8 cellular contexts compared by ENCODE assay signal in the genomic region with DNA sequence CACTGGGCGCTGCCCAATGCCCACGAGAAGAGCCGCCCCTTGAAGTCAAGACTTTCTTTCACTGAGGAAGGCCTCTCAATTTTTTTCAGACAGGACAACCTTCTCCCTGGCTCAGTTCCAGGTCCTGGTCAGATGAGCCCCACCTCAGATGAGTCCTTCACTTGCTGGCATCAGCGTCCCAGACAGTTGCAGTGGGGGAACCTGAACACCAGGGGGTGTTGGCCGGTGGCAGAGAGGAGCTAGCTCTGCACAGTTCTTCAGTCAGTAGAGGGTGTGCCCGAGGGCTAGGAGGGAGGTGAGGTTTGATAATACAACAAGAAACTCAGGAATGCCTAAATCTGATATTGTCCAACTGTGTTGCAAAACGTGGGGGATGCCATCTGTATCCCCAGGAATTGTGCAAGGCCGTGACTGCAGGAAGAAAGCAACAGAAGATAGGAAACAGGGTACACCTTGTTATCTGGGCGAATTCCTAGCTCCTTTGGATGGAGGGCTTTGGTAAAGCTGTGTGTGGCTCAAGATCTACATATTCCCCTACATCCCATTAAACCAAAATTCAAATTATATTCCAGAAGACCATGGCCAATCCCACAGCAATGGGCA. TPM values are rescaled to one million over a fixed set of nuclear protein-coding genes. Genes with fewer than 3 reads are reported as not detected.
DNase-seq lines count a peak whose midpoint lies in the region; ATAC-seq, FAIRE-seq and TF ChIP-seq lines count a peak whose summit lies in the region.

No MANE protein-coding gene starts in this region.

- H3K27ac Mint-ChIP-seq in activated CD8-positive, alpha-beta memory T cell treated with anti-CD3 and anti-CD28 coated beads, Interleukin-2, amount 10 ng/mL, durations not matched to agents 7 days and 5 days, result peak overlapping the region; percentile 87
- H3K27ac Mint-ChIP-seq in mesothelial cell of epicardium, result no peak overlapping the region

- H3K27me3 ChIP-seq in esophagus squamous epithelium (no peaks in the 10 kb centered on the region), psoas muscle (ENCODE audit: insufficient read depth in 3 of 3, low read length in 2 of 3) (no peaks in the 10 kb centered on the region)

- H3K36me3 Mint-ChIP-seq in activated CD8-positive, alpha-beta memory T cell treated with anti-CD3 and anti-CD28 coated beads, Interleukin-2, amount 10 ng/mL, durations not matched to agents 7 days and 5 days, result peaks cover 24% of the 10 kb centered on the region
- no peaks in the 10 kb centered on the region for H3K36me3 Mint-ChIP-seq in mesothelial cell of epicardium

- TF ChIP-seq CTCF in NB4 (IDR thresholded peaks at IDR 0.05; ENCODE audit: low read depth, low read length) (peak; percentile 63), esophagus squamous epithelium (IDR thresholded peaks at IDR 0.05) (peak; percentile 47 to 82 (median 65)), psoas muscle (IDR thresholded peaks at IDR 0.05) (peak; percentile 27), mesothelial cell of epicardium (IDR thresholded peaks at IDR 0.05; ENCODE audit: unreplicated experiment) (no peak)

- H3K4me1 Mint-ChIP-seq in activated CD8-positive, alpha-beta memory T cell treated with anti-CD3 and anti-CD28 coated beads, Interleukin-2, amount 10 ng/mL, durations not matched to agents 7 days and 5 days, result peaks cover 61% of the 10 kb centered on the region
- H3K4me1 Mint-ChIP-seq in mesothelial cell of epicardium, result peaks cover under 1% of the 10 kb centered on the region

- CTCF ChIA-PET in activated CD8-positive, alpha-beta memory T cell treated with anti-CD3 and anti-CD28 coated beads, Interleukin-2, amount 10 ng/mL, durations not matched to agents 7 days and 5 days (lab: Charles Lee), result interaction anchor here (0.6 to 6.9 kb wide), 34 partner anchors 9 to 326 kb away, joined by 3 to 186 read pairs (median 5); partner anchors contain the start of genes CCR1, CCR2 and CCR5

- WGBS in esophagus squamous epithelium, 2 donors, result 67 to 71% methylated on average over 7 to 8 of the region's 9 CpGs
- WGBS in psoas muscle, 3 donors, result 59 to 65% (median 62%) methylated on average over 9 of the region's 9 CpGs

- H3K36me3 ChIP-seq in esophagus squamous epithelium (no peaks in the 10 kb centered on the region), psoas muscle (ENCODE audit: insufficient read depth in 1 of 2, low read depth in 1 of 2) (no peaks in the 10 kb centered on the region)

- DNase-seq in 8988T, result peak; percentile 49
- DNase-seq in GM18507 (ENCODE audit: extremely low spot score, insufficient read length, low read depth), result no peak
- peak; percentile 73 for DNase-seq in NB4 (ENCODE audit: low read depth)
- peak; percentile 92 for DNase-seq in activated CD8-positive, alpha-beta memory T cell treated with anti-CD3 and anti-CD28 coated beads, Interleukin-2, amount 10 ng/mL, durations not matched to agents 7 days and 5 days
- no peak for DNase-seq in esophagus squamous epithelium (lab: John Stamatoyannopoulos, UW)
- peak in 1 of 2 donors; percentile 56 for DNase-seq in psoas muscle
- DNase-seq in mesothelial cell of epicardium (ENCODE audit: low spot score in 2 of 2, unreplicated experiment in 2 of 2), result no peak

- H3K27ac ChIP-seq in esophagus squamous epithelium, result no peak overlapping the region
- H3K27ac ChIP-seq in psoas muscle, result no peak overlapping the region

- no peaks in the 10 kb centered on the region for H3K9me3 Mint-ChIP-seq in activated CD8-positive, alpha-beta memory T cell treated with anti-CD3 and anti-CD28 coated beads, Interleukin-2, amount 10 ng/mL, durations not matched to agents 7 days and 5 days (ENCODE audit: low read depth)
- H3K9me3 Mint-ChIP-seq in mesothelial cell of epicardium, result peaks cover 30% of the 10 kb centered on the region

- TF ChIP-seq POLR2A in NB4 (IDR thresholded peaks at IDR 0.05; ENCODE audit: extremely low read depth, insufficient read length), result no peak
- TF ChIP-seq POLR2A in esophagus squamous epithelium (IDR thresholded peaks at IDR 0.05), result no peak

- H3K4me3 Mint-ChIP-seq in activated CD8-positive, alpha-beta memory T cell treated with anti-CD3 and anti-CD28 coated beads, Interleukin-2, amount 10 ng/mL, durations not matched to agents 7 days and 5 days, result no peak overlapping the region
- no peak overlapping the region for H3K4me3 Mint-ChIP-seq in mesothelial cell of epicardium

- H3K9me3 ChIP-seq in esophagus squamous epithelium (peaks cover 0 to 15% (median 8%) of the 10 kb centered on the region in 3 donors), psoas muscle (peaks cover 15% of the 10 kb centered on the region)

- H3K4me1 ChIP-seq in esophagus squamous epithelium (peaks cover 0 to 10% (median 3%) of the 10 kb centered on the region in 3 donors), psoas muscle (no peaks in the 10 kb centered on the region)

- peak; percentile 87 for FAIRE-seq in GM18507 (lab: Jason Lieb, UNC)

- ATAC-seq in activated CD8-positive, alpha-beta memory T cell treated with anti-CD3 and anti-CD28 coated beads, Interleukin-2, amount 10 ng/mL, durations not matched to agents 7 days and 5 days, result peak; percentile 82
- ATAC-seq in psoas muscle, result peak in 1 of 4 donors; percentile 44
- no peak for ATAC-seq in HG03521 (IDR thresholded peaks at IDR 0.05; ENCODE audit: unreplicated experiment)

- intact Hi-C loops in esophagus squamous epithelium (cut with DNase I), result no loop called here
- intact Hi-C loops in psoas muscle (cut with DNase I), result no loop called here

- no peak overlapping the region for H3K4me3 ChIP-seq in NB4 (ENCODE audit: low read depth, low read length)
- H3K4me3 ChIP-seq in esophagus squamous epithelium, result no peak overlapping the region
- H3K4me3 ChIP-seq in psoas muscle, result no peak overlapping the region

- H3K27me3 Mint-ChIP-seq in activated CD8-positive, alpha-beta memory T cell treated with anti-CD3 and anti-CD28 coated beads, Interleukin-2, amount 10 ng/mL, durations not matched to agents 7 days and 5 days, result peaks cover 11% of the 10 kb centered on the region
- H3K27me3 Mint-ChIP-seq in mesothelial cell of epicardium (ENCODE audit: low read depth), result peaks cover 25% of the 10 kb centered on the region

RNA-seq across cellular contexts. Expression of gene CCR3, which starts 34.3 kb away (rescaled TPM):
- 1 to 10 TPM; 1.4 to 2.0 TPM for total RNA-seq in activated CD8-positive, alpha-beta memory T cell treated with anti-CD3 and anti-CD28 coated beads, Interleukin-2, amount 10 ng/mL, durations not matched to agents 7 days and 5 days
- not detected for total RNA-seq in esophagus squamous epithelium
- under 1 TPM in 3 of 4 donors, not detected in 1; 0.48 to 0.62 (median 0.49) TPM for total RNA-seq in psoas muscle
- polyA plus RNA-seq in psoas muscle, result under 1 TPM; 0.10 to 0.41 (median 0.14) TPM
- total RNA-seq in mesothelial cell of epicardium, result not detected in 3 replicates

Comparison
In these comparisons a context has a peak if more than half of its experiments do, and no peak if none do; other contexts are left out.
1. DNase-seq: peak in 8988T (single experiment), NB4 (single experiment) and activated CD8-positive, alpha-beta memory T cell treated with anti-CD3 and anti-CD28 coated beads, Interleukin-2, amount 10 ng/mL, durations not matched to agents 7 days and 5 days (single experiment); none in GM18507 (single experiment), esophagus squamous epithelium (single experiment) and mesothelial cell of epicardium (0 of 2).